Comparison of ENCODE assay signal across 27 cellular contexts in genomic region chr10:28980264-28980663, GRCh38.
"Had no signal": no experiment of that assay in that cellular context is flagged by ENCODE, and none has a peak within 500 bp of the region (broad histone marks: within the 10 kb centered on the region; RNA-seq: fewer than 3 reads in every experiment).

No MANE protein-coding gene starts in this region.

- H3K27me3 ChIP-seq: gastrocnemius medialis, left lung, ovary, sigmoid colon, stomach, thyroid gland, vagina had no signal

- H3K36me3 Mint-ChIP-seq: natural killer cell; stimulated activated effector memory CD8-positive, alpha-beta T cell treated with anti-CD3 and anti-CD28 coated beads, Interleukin-12 subunit alpha, Interleukin-12 subunit beta, amount 100 ng/mL, for 72 hours had no signal

- H3K27ac Mint-ChIP-seq: dendritic cell treated with granulocyte-macrophage colony-stimulating factor and Interleukin-4, amounts not matched to agents 40 ng/mL and 50 ng/mL, for 4 days; endodermal cell; natural killer cell; stimulated activated effector memory CD8-positive, alpha-beta T cell treated with anti-CD3 and anti-CD28 coated beads, Interleukin-12 subunit alpha, Interleukin-12 subunit beta, amount 100 ng/mL, for 72 hours had no signal

- H3K4me3 Mint-ChIP-seq: dendritic cell treated with granulocyte-macrophage colony-stimulating factor and Interleukin-4, amounts not matched to agents 40 ng/mL and 50 ng/mL, for 4 days; endodermal cell; natural killer cell; stimulated activated effector memory CD8-positive, alpha-beta T cell treated with anti-CD3 and anti-CD28 coated beads, Interleukin-12 subunit alpha, Interleukin-12 subunit beta, amount 100 ng/mL, for 72 hours had no signal

- H3K27ac ChIP-seq: epithelial cell of prostate, gastrocnemius medialis, left lung, ovary, psoas muscle, sigmoid colon, stomach, thyroid gland, vagina had no signal

- H3K9me3 Mint-ChIP-seq: dendritic cell treated with granulocyte-macrophage colony-stimulating factor and Interleukin-4, amounts not matched to agents 40 ng/mL and 50 ng/mL, for 4 days had no signal

- H3K36me3 ChIP-seq: gastrocnemius medialis, left lung, ovary, sigmoid colon, stomach, thyroid gland, vagina had no signal

- DNase-seq: effector CD8-positive, alpha-beta T cell; endodermal cell; foreskin fibroblast; gastrocnemius medialis; head of caudate nucleus; left cardiac atrium; left lung; mesenchymal stem cell; midbrain; natural killer cell; occipital lobe; ovary; posterior cingulate gyrus; psoas muscle; right cardiac atrium; sigmoid colon; stimulated activated CD4-positive, alpha-beta T cell treated with anti-CD3 and anti-CD28 coated beads, Interleukin-2, amount 100 ng/mL, for 24 hours; stimulated activated CD4-positive, alpha-beta T cell treated with anti-CD3 and anti-CD28 coated beads, Interleukin-4, amount 100 ng/mL, for 24 hours; stimulated activated naive CD4-positive, alpha-beta T cell treated with Interleukin-2 at 50 U/mL for 16 hours; stomach; thyroid gland; trophoblast cell had no signal

- H3K4me3 ChIP-seq: gastrocnemius medialis, left lung, ovary, psoas muscle, sigmoid colon, stomach, thyroid gland, vagina had no signal

- ATAC-seq: esophagus mucosa; gastrocnemius medialis; left cardiac atrium; left lung; natural killer cell; psoas muscle; right cardiac atrium; stimulated activated effector memory CD8-positive, alpha-beta T cell treated with anti-CD3 and anti-CD28 coated beads, Interleukin-12 subunit alpha, Interleukin-12 subunit beta, amount 100 ng/mL, for 72 hours had no signal
